Comparison of ENCODE assay signal across 12 cellular contexts in genomic region chr10:22765660-22766547, GRCh38. TPM values are rescaled to one million over a fixed set of nuclear protein-coding genes. Genes with fewer than 3 reads are reported as not detected.
DNase-seq lines count a peak whose midpoint lies in the region; ATAC-seq, FAIRE-seq and TF ChIP-seq lines count a peak whose summit lies in the region.
"Had no signal": no experiment of that assay in that cellular context is flagged by ENCODE, and none has a peak within 500 bp of the region (broad histone marks: within the 10 kb centered on the region; RNA-seq: fewer than 3 reads in every experiment).

No MANE protein-coding gene starts in this region.

- POLR2A ChIA-PET in activated CD8-positive, alpha-beta T cell treated with anti-CD3 and anti-CD28 coated beads for 36 hours (lab: Charles Lee) = no interaction called here

- ATAC-seq in GM21447 (IDR thresholded peaks at IDR 0.05; ENCODE audit: unreplicated experiment) = peak; percentile 78
- peak; percentile 59 for ATAC-seq in HG03439 (IDR thresholded peaks at IDR 0.05; ENCODE audit: unreplicated experiment)
- no peak for ATAC-seq in foreskin keratinocyte
- no peak for ATAC-seq in activated CD8-positive, alpha-beta T cell treated with anti-CD3 and anti-CD28 coated beads for 36 hours

- no peaks in the 10 kb centered on the region for H3K4me1 ChIP-seq in foreskin keratinocyte

- peaks cover 2% of the 10 kb centered on the region for H3K36me3 Mint-ChIP-seq in activated CD8-positive, alpha-beta T cell treated with anti-CD3 and anti-CD28 coated beads for 36 hours (ENCODE audit: low read depth)

- FAIRE-seq in GM18507 (lab: Jason Lieb, UNC) = peak; percentile 93

- no peak for TF ChIP-seq CTCF in foreskin keratinocyte (conservative IDR thresholded peaks at IDR 0.05)
- no peak for TF ChIP-seq CTCF in activated CD8-positive, alpha-beta T cell treated with anti-CD3 and anti-CD28 coated beads for 36 hours (IDR thresholded peaks at IDR 0.05)

- DNase-seq in GM18507 (ENCODE audit: extremely low spot score, insufficient read length, low read depth) = no peak
- DNase-seq in germinal center (ENCODE audit: low spot score) = peak; percentile 55
- DNase-seq in COR-L47 (lab: John Stamatoyannopoulos, UW) = no peak
- no peak for DNase-seq in foreskin keratinocyte
- no peak for DNase-seq in activated CD8-positive, alpha-beta T cell treated with anti-CD3 and anti-CD28 coated beads for 36 hours
- no peak for DNase-seq in amniotic stem cell (lab: John Stamatoyannopoulos, UW)
- DNase-seq: activated T-cell treated with anti-CD3 and anti-CD28 coated beads, Interleukin-2, amount 50 U/mL, for 24 hours; dermis blood vessel endothelial cell; NCI-H146 had no signal

- no peak overlapping the region for H3K4me3 Mint-ChIP-seq in activated CD8-positive, alpha-beta T cell treated with anti-CD3 and anti-CD28 coated beads for 36 hours
- H3K4me3 Mint-ChIP-seq: activated T-cell treated with anti-CD3 and anti-CD28 coated beads, Interleukin-2, amount 50 U/mL, for 24 hours had no signal

- H3K27ac ChIP-seq in foreskin keratinocyte = no peak overlapping the region
- H3K27ac ChIP-seq: SK-N-MC had no signal

- intact Hi-C loops in activated CD8-positive, alpha-beta T cell treated with anti-CD3 and anti-CD28 coated beads for 36 hours (cut with micrococcal nuclease) = no loop called here

- no peaks in the 10 kb centered on the region for H3K4me1 Mint-ChIP-seq in activated CD8-positive, alpha-beta T cell treated with anti-CD3 and anti-CD28 coated beads for 36 hours (ENCODE audit: low read depth)

- no peaks in the 10 kb centered on the region for H3K27me3 Mint-ChIP-seq in activated CD8-positive, alpha-beta T cell treated with anti-CD3 and anti-CD28 coated beads for 36 hours
- H3K27me3 Mint-ChIP-seq: activated T-cell treated with anti-CD3 and anti-CD28 coated beads, Interleukin-2, amount 50 U/mL, for 24 hours had no signal

- H3K9me3 Mint-ChIP-seq in activated CD8-positive, alpha-beta T cell treated with anti-CD3 and anti-CD28 coated beads for 36 hours = peaks cover 3% of the 10 kb centered on the region

- CTCF ChIA-PET in activated CD8-positive, alpha-beta T cell treated with anti-CD3 and anti-CD28 coated beads for 36 hours (lab: Charles Lee) = interaction anchor here (0.9 kb wide), 1 partner anchor 127 kb away, joined by 3 read pairs; no protein-coding TSS in a partner anchor

- no peak overlapping the region for H3K27ac Mint-ChIP-seq in activated CD8-positive, alpha-beta T cell treated with anti-CD3 and anti-CD28 coated beads for 36 hours
- H3K27ac Mint-ChIP-seq: activated T-cell treated with anti-CD3 and anti-CD28 coated beads, Interleukin-2, amount 50 U/mL, for 24 hours had no signal

- H3K27me3 ChIP-seq in foreskin keratinocyte = peaks cover 3% of the 10 kb centered on the region

RNA-seq across cellular contexts. Expression of gene PIP4K2A, which starts 51.5 kb away (rescaled TPM):
- 15.1 and 16.0 TPM in 2 replicates for total RNA-seq in foreskin keratinocyte
- 6.3 and 6.7 TPM in 2 replicates for polyA plus RNA-seq in foreskin keratinocyte
- 100 to 1,000 TPM; 108 to 115 TPM for total RNA-seq in activated CD8-positive, alpha-beta T cell treated with anti-CD3 and anti-CD28 coated beads for 36 hours

Comparison
In these comparisons a context has a peak if more than half of its experiments do, and no peak if none do; other contexts are left out.
1. ATAC-seq: peak in GM21447 (single experiment) and HG03439 (single experiment); none in foreskin keratinocyte (single experiment) and activated CD8-positive, alpha-beta T cell treated with anti-CD3 and anti-CD28 coated beads for 36 hours (single experiment).